24 cellular contexts compared by ENCODE assay signal in genomic region chr4:89906316-89906715, GRCh38. TPM values are rescaled to one million over a fixed set of nuclear protein-coding genes. Genes with fewer than 3 reads are reported as not detected.
"Had no signal": no experiment of that assay in that cellular context is flagged by ENCODE, and none has a peak within 500 bp of the region (broad histone marks: within the 10 kb centered on the region; RNA-seq: fewer than 3 reads in every experiment).

No MANE protein-coding gene starts in this region.

- ATAC-seq: effector memory CD8-positive, alpha-beta T cell; gastroesophageal sphincter; left cardiac atrium; lower lobe of right lung; right lobe of liver; stimulated activated memory B cell treated with anti-CD40 and anti-IgM and Interleukin-4, amounts not matched to agents 10 μg/mL and 1 μg/mL and 100 μg/mL, for 72 hours had no signal

- H2AFZ ChIP-seq: hepatocyte had no signal

- H3K36me3 Mint-ChIP-seq: memory B cell; naive B cell; stimulated activated memory B cell treated with anti-CD40 and anti-IgM and Interleukin-4, amounts not matched to agents 10 μg/mL and 1 μg/mL and 100 μg/mL, for 72 hours had no signal

- H3K4me3 ChIP-seq: esophagus squamous epithelium, gastroesophageal sphincter, hepatocyte, left ventricle myocardium inferior, lower lobe of right lung, right lobe of liver, spleen, testis, tibial nerve had no signal

- H3K9me3 Mint-ChIP-seq: central memory CD8-positive, alpha-beta T cell; effector memory CD8-positive, alpha-beta T cell; memory B cell; naive B cell; nephron; stimulated activated memory B cell treated with anti-CD40 and anti-IgM and Interleukin-4, amounts not matched to agents 10 μg/mL and 1 μg/mL and 100 μg/mL, for 72 hours; stimulated activated naive CD8-positive, alpha-beta T cell treated with anti-CD3 and anti-CD28 coated beads, Interleukin-15, Interleukin-2, amounts not matched to agents 100 ng/mL and 50 ng/mL, for 24 hours had no signal

- H3K4me3 Mint-ChIP-seq: central memory CD8-positive, alpha-beta T cell; effector memory CD8-positive, alpha-beta T cell; memory B cell; naive B cell; nephron; stimulated activated memory B cell treated with anti-CD40 and anti-IgM and Interleukin-4, amounts not matched to agents 10 μg/mL and 1 μg/mL and 100 μg/mL, for 72 hours; stimulated activated naive CD8-positive, alpha-beta T cell treated with anti-CD3 and anti-CD28 coated beads, Interleukin-15, Interleukin-2, amounts not matched to agents 100 ng/mL and 50 ng/mL, for 24 hours had no signal

- H3K27ac ChIP-seq: esophagus squamous epithelium, gastroesophageal sphincter, hepatocyte, left ventricle myocardium inferior, lower lobe of right lung, right lobe of liver, spleen, testis, tibial nerve had no signal

- H3K4me1 Mint-ChIP-seq: central memory CD8-positive, alpha-beta T cell; memory B cell; nephron; stimulated activated memory B cell treated with anti-CD40 and anti-IgM and Interleukin-4, amounts not matched to agents 10 μg/mL and 1 μg/mL and 100 μg/mL, for 72 hours had no signal

- H3K36me3 ChIP-seq: esophagus squamous epithelium, gastroesophageal sphincter, left ventricle myocardium inferior, lower lobe of right lung, right lobe of liver, spleen, tibial nerve had no signal

- H3K27ac Mint-ChIP-seq: effector memory CD8-positive, alpha-beta T cell; memory B cell; naive B cell; stimulated activated memory B cell treated with anti-CD40 and anti-IgM and Interleukin-4, amounts not matched to agents 10 μg/mL and 1 μg/mL and 100 μg/mL, for 72 hours; stimulated activated naive CD8-positive, alpha-beta T cell treated with anti-CD3 and anti-CD28 coated beads, Interleukin-15, Interleukin-2, amounts not matched to agents 100 ng/mL and 50 ng/mL, for 24 hours had no signal

- H3K79me2 ChIP-seq: hepatocyte had no signal

- H3K27me3 Mint-ChIP-seq: stimulated activated memory B cell treated with anti-CD40 and anti-IgM and Interleukin-4, amounts not matched to agents 10 μg/mL and 1 μg/mL and 100 μg/mL, for 72 hours had no signal

- H3K4me1 ChIP-seq: esophagus squamous epithelium, gastroesophageal sphincter, left ventricle myocardium inferior, lower lobe of right lung, right lobe of liver, testis had no signal

- H3K27me3 ChIP-seq: esophagus squamous epithelium, gastroesophageal sphincter, hepatocyte, right lobe of liver, spleen, testis, tibial nerve had no signal

- H3K4me2 ChIP-seq: hepatocyte had no signal

- H3K9me3 ChIP-seq: esophagus squamous epithelium, gastroesophageal sphincter, left ventricle myocardium inferior, lower lobe of right lung, right lobe of liver, spleen, testis, tibial nerve had no signal

- DNase-seq: effector memory CD8-positive, alpha-beta T cell; esophagus squamous epithelium; foreskin fibroblast; kidney; left cardiac atrium; left ventricle myocardium inferior; lower lobe of right lung; naive B cell; right lobe of liver; spleen; stimulated activated CD4-positive, alpha-beta T cell treated with anti-CD3 and anti-CD28 coated beads, Interleukin-15, amount 100 ng/mL, for 24 hours; stimulated activated CD4-positive, alpha-beta T cell treated with anti-CD3 and anti-CD28 coated beads, Interleukin-1b, Interleukin-23, amount 100 ng/mL, for 48 hours; stimulated activated CD4-positive, alpha-beta T cell treated with anti-CD3 and anti-CD28 coated beads, Interleukin-4, amount 100 ng/mL, for 24 hours; testis had no signal

RNA-seq across cellular contexts. Expression of gene MMRN1, which starts 11.7 kb away (rescaled TPM):
- total RNA-seq: epithelial cell of proximal tubule, osteocyte had no signal
